15 cellular contexts compared by ENCODE assay signal in the genomic region with DNA sequence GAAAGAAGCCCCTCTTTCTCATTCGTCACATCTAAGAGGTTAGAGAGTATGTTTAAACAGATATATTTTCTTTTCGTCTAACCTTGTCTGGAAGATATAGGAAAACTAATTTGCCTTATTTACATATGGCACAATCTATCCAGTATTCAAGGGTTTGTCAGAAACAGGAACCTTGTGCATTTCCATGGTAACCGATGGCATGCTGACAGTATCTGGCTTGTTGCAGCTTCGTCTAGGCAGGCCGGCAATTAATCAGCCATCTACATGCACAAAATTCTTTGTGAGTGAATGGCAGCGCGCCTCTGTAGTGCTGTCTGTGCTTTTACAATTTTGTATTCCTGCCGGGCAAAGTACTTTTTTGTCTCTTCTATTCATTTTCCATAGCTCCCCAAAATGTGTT.
DNase-seq lines count a peak whose midpoint lies in the region; ATAC-seq, FAIRE-seq and TF ChIP-seq lines count a peak whose summit lies in the region.
"Had no signal": no experiment of that assay in that cellular context is flagged by ENCODE, and none has a peak within 500 bp of the region (broad histone marks: within the 10 kb centered on the region; RNA-seq: fewer than 3 reads in every experiment).

No MANE protein-coding gene starts in this region.

- peak overlapping the region; percentile 21; the same call in 1 of the 2 replicates for H3K4me2 ChIP-seq in OCI-LY7 (ENCODE audit: low read length)

- H3K9me3 ChIP-seq in OCI-LY7 (ENCODE audit: low read length) = no peaks in the 10 kb centered on the region
- H3K9me3 ChIP-seq: adrenal gland had no signal

- no peaks in the 10 kb centered on the region for H3K36me3 ChIP-seq in OCI-LY7 (ENCODE audit: insufficient read depth, low read length)
- H3K36me3 ChIP-seq: adrenal gland had no signal

- POLR2A ChIA-PET in OCI-LY7 (lab: Charles Lee) = no interaction called here

- TF ChIP-seq CTCF in OCI-LY7 (conservative IDR thresholded peaks at IDR 0.05; ENCODE audit: low read length) (no peak), nephron progenitor cell (IDR thresholded peaks at IDR 0.05) (no peak), D721Med (IDR thresholded peaks at IDR 0.05; ENCODE audit: insufficient read depth, missing control alignments) (no peak)

- FAIRE-seq in D721Med (lab: Jason Lieb, UNC) = no peak
- FAIRE-seq: endometrium, TTC549 had no signal

- H3K4me3 ChIP-seq in OCI-LY7 (ENCODE audit: low read depth, low read length, poor library complexity, severe bottlenecking) = no peak overlapping the region
- H3K4me3 ChIP-seq: adrenal gland had no signal

- no peaks in the 10 kb centered on the region for H3K4me1 ChIP-seq in OCI-LY7 (ENCODE audit: insufficient read depth, low read length, poor library complexity, severe bottlenecking)
- H3K4me1 ChIP-seq: adrenal gland had no signal

- H3K9me3 Mint-ChIP-seq in nephron progenitor cell = no peaks in the 10 kb centered on the region

- H3K9me2 ChIP-seq in OCI-LY7 (ENCODE audit: insufficient read depth, low read length) = no peaks in the 10 kb centered on the region

- H2AFZ ChIP-seq in OCI-LY7 (ENCODE audit: low read length) = no peak overlapping the region

- no peaks in the 10 kb centered on the region for H3K79me2 ChIP-seq in OCI-LY7 (ENCODE audit: insufficient read depth, low read depth, low read length)

- H3K27ac Mint-ChIP-seq in nephron progenitor cell = no peak overlapping the region
- H3K27ac Mint-ChIP-seq: B cell had no signal

- peaks cover 8% of the 10 kb centered on the region for H3K4me1 Mint-ChIP-seq in nephron progenitor cell
- H3K4me1 Mint-ChIP-seq: B cell had no signal

- H3K4me3 Mint-ChIP-seq in nephron progenitor cell = no peak overlapping the region
- H3K4me3 Mint-ChIP-seq: B cell had no signal

- H4K20me1 ChIP-seq in OCI-LY7 (ENCODE audit: insufficient read depth, low read length) = no peaks in the 10 kb centered on the region

- H3K27ac ChIP-seq in OCI-LY7 (ENCODE audit: low read depth, low read length, poor library complexity, severe bottlenecking) = no peak overlapping the region
- H3K27ac ChIP-seq: adrenal gland had no signal

- no peak for ATAC-seq in HG02623 (IDR thresholded peaks at IDR 0.05; ENCODE audit: unreplicated experiment)
- ATAC-seq: Panc1, sciatic nerve had no signal

- CTCF ChIA-PET in OCI-LY7 (lab: Charles Lee; ENCODE audit: unreplicated experiment) = no interaction called here

- peak; percentile 10 for DNase-seq in HCEC 1CT
- no peak for DNase-seq in OCI-LY7 (ENCODE audit: low spot score)
- DNase-seq in ecto neural progenitor cell (ENCODE audit: low spot score) = peak; percentile 53
- peak; percentile 20 for DNase-seq in nephron progenitor cell
- DNase-seq in stimulated activated CD4-positive, alpha-beta T cell treated with anti-CD3 and anti-CD28 coated beads, Interleukin-4, amount 100 ng/mL, for 24 hours = no peak
- DNase-seq in activated CD4-positive, alpha-beta T cell treated with anti-CD3 and anti-CD28 coated beads for 48 hours = no peak
- DNase-seq in D721Med (ENCODE audit: insufficient read length, low spot score) = no peak
- DNase-seq: adrenal gland, NCI-H187 treated with DMSO at 0.1 percent for 48 hours had no signal

- no TSS peak for BruUV-seq in OCI-LY7 (replicated peaks; lab: Mats Ljungman, UMichigan)

- intact Hi-C loops in OCI-LY7 (cut with micrococcal nuclease; ENCODE audit: unreplicated experiment) = no loop called here

- no peaks in the 10 kb centered on the region for H3K36me3 Mint-ChIP-seq in nephron progenitor cell (ENCODE audit: low read depth)

- no peaks in the 10 kb centered on the region for H3K27me3 Mint-ChIP-seq in nephron progenitor cell (ENCODE audit: low read depth, poor library complexity)
- H3K27me3 Mint-ChIP-seq: B cell had no signal

Comparison
In these comparisons a context has a peak if more than half of its experiments do, and no peak if none do; other contexts are left out.
1. DNase-seq: peak in HCEC 1CT (single experiment), ecto neural progenitor cell (single experiment) and nephron progenitor cell (single experiment); none in OCI-LY7 (single experiment), stimulated activated CD4-positive, alpha-beta T cell treated with anti-CD3 and anti-CD28 coated beads, Interleukin-4, amount 100 ng/mL, for 24 hours (single experiment), activated CD4-positive, alpha-beta T cell treated with anti-CD3 and anti-CD28 coated beads for 48 hours (single experiment) and D721Med (single experiment).